8 cellular contexts compared by ENCODE assay signal in genomic region chr9:76687861-76688374, GRCh38.
DNase-seq lines count a peak whose midpoint lies in the region; ATAC-seq, FAIRE-seq and TF ChIP-seq lines count a peak whose summit lies in the region.

No MANE protein-coding gene starts in this region.

- TF ChIP-seq RAD21 in K562 (CRISPR knock-in tag; conservative IDR thresholded peaks at IDR 0.05 in 1 of 2, IDR thresholded peaks at IDR 0.05 in 1 of 2): no peak

- no peak overlapping the region for H3K4me3 ChIP-seq in K562
- H3K4me3 ChIP-seq in muscle layer of duodenum (ENCODE audit: low read depth in 1 of 2, low read length in 2 of 2): no peak overlapping the region

- H3K4me1 ChIP-seq in K562 (replicated peaks in 1 of 2; ENCODE audit: control insufficient read depth in 2 of 2, insufficient read depth in 2 of 2, low read length in 2 of 2) (no peaks in the 10 kb centered on the region; a peak in 1 of 5 replicates), muscle layer of duodenum (ENCODE audit: control insufficient read depth in 1 of 2, insufficient read depth in 2 of 2, low read length in 2 of 2) (peaks cover 10 to 27% of the 10 kb centered on the region in 2 donors)

- DNase-seq in COLO829 (ENCODE audit: low spot score) (peak; percentile 64), K562 (ENCODE audit: extremely low read depth in 1 of 4, low spot score in 3 of 4) (no peak), NCI-H446 treated with DMSO at 0.1 percent for 48 hours (lab: John Stamatoyannopoulos, UW) (no peak), NCI-H2107 (lab: John Stamatoyannopoulos, UW) (no peak), amygdala (lab: John Stamatoyannopoulos, UW) (no peak), NCI-H2107 treated with DMSO at 0.1 percent for 48 hours (lab: John Stamatoyannopoulos, UW; ENCODE audit: unreplicated experiment) (no peak)

- H4K20me1 ChIP-seq in K562 (replicated peaks; ENCODE audit: control insufficient read depth, insufficient read depth, low read length): no peaks in the 10 kb centered on the region

- FAIRE-seq in K562 (lab: Jason Lieb, UNC): no peak

- TF ChIP-seq CTCF in K562 (IDR thresholded peaks at IDR 0.05 in 2 of 3, conservative IDR thresholded peaks at IDR 0.05 in 1 of 3; ENCODE audit: insufficient read depth in 2 of 3, low read depth in 1 of 3, low read length in 3 of 3): no peak

- H3K9me1 ChIP-seq in K562 (ENCODE audit: control insufficient read depth, insufficient read depth, low read length): no peaks in the 10 kb centered on the region

- POLR2A ChIA-PET in K562 (lab: Yijun Ruan, JAX): interaction anchor here (0.8 kb wide), 1 partner anchor 60 kb away, joined by 3 read pairs; no protein-coding TSS in a partner anchor

- in situ Hi-C loops in K562 (cut with MboI): no loop called here

- H3K79me2 ChIP-seq in K562 (ENCODE audit: control insufficient read depth, insufficient read depth, low read length): no peaks in the 10 kb centered on the region

- WGBS in K562 (ENCODE audit: insufficient coverage, low coverage, missing lambda C conversion rate): 0% methylated on average over 4 of the region's 4 CpGs

- H3K36me3 ChIP-seq in K562 (ENCODE audit: control insufficient read depth, insufficient read depth, low read length) (no peaks in the 10 kb centered on the region), muscle layer of duodenum (ENCODE audit: control insufficient read depth in 1 of 2, insufficient read depth in 2 of 2, low read length in 2 of 2) (peaks cover 0 to 4% of the 10 kb centered on the region in 2 donors)

- H2AFZ ChIP-seq in K562 (ENCODE audit: low read depth, low read length): 0 out of 2 replicates have a peak overlapping the region, but pooled peaks have one; percentile 5

- H3K27ac ChIP-seq in K562 (ENCODE audit: extremely low read depth, low read depth, low read length) (no peak overlapping the region), muscle layer of duodenum (ENCODE audit: low read length) (peak overlapping the region; percentile 66)

- H3K9ac ChIP-seq in K562 (ENCODE audit: insufficient read depth in 1 of 2, low read depth in 2 of 2, low read length in 2 of 2): no peak overlapping the region

- H3K4me2 ChIP-seq in K562 (ENCODE audit: insufficient read depth, low read length): no peak overlapping the region

- no peak for TF ChIP-seq EP300 in K562 (IDR thresholded peaks at IDR 0.05; ENCODE audit: low read length)

- CTCF ChIA-PET in K562 (lab: Yijun Ruan, JAX; ENCODE audit: low intra/inter-chr PET ratio): no interaction called here

- intact Hi-C loops in K562 (cut with micrococcal nuclease): no loop called here

- no TSS peak for BruUV-seq in K562 (replicated peaks; lab: Mats Ljungman, UMichigan)

- no peaks in the 10 kb centered on the region for H3K9me3 ChIP-seq in K562 (replicated peaks; ENCODE audit: control insufficient read depth, insufficient read depth, low read depth, low read length)
- no peaks in the 10 kb centered on the region for H3K9me3 ChIP-seq in muscle layer of duodenum (ENCODE audit: control insufficient read depth in 1 of 2, low read length in 2 of 2)

- peaks cover 0 to 5% of the 10 kb centered on the region in 2 experiments; a peak in 1 of 5 replicates for H3K27me3 ChIP-seq in K562 (ENCODE audit: control insufficient read depth in 2 of 2, insufficient read depth in 2 of 2, low read length in 2 of 2)
- H3K27me3 ChIP-seq in muscle layer of duodenum (ENCODE audit: low read depth, low read length): no peaks in the 10 kb centered on the region

- TF ChIP-seq POLR2A in K562 (conservative IDR thresholded peaks at IDR 0.05): no peak

- ATAC-seq in HG03280 (IDR thresholded peaks at IDR 0.05; ENCODE audit: unreplicated experiment): peak; percentile 68
- ATAC-seq in K562: no peak; the same call in 2 of the 3 replicates

TF ChIP-seq in K562, 482 proteins besides CTCF, POLR2A, EP300 and RAD21:
- peak; percentile 35 for TF ChIP-seq RFX1 (IDR thresholded peaks at IDR 0.05)
- TF ChIP-seq, protein P1, sequence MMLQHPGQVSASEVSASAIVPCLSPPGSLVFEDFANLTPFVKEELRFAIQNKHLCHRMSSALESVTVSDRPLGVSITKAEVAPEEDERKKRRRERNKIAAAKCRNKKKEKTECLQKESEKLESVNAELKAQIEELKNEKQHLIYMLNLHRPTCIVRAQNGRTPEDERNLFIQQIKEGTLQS (IDR thresholded peaks at IDR 0.05): peak; percentile 19; the same call in 1 of the 2 replicates
- TF ChIP-seq, protein P1 (CRISPR knock-in tag; conservative IDR thresholded peaks at IDR 0.05): no peak
- no peak for TF ChIP-seq ZNF395 (CRISPR knock-in tag; IDR thresholded peaks at IDR 0.05)
- peak; percentile 9; the same call in 1 of the 2 replicates for TF ChIP-seq JUND (IDR thresholded peaks at IDR 0.05; ENCODE audit: borderline replicate concordance, low read depth, low read length)
- TF ChIP-seq JUND (tag; IDR thresholded peaks at IDR 0.05; ENCODE audit: borderline replicate concordance, low read depth, low read length): peak; percentile 40; the same call in 1 of the 3 replicates
- peak; percentile 91 for TF ChIP-seq FOSL1 (tag; conservative IDR thresholded peaks at IDR 0.05)
